Comparison of ENCODE assay signal across 18 cellular contexts in genomic region chr10:31000071-31000787, GRCh38. TPM values are rescaled to one million over a fixed set of nuclear protein-coding genes. Genes with fewer than 3 reads are reported as not detected.
A peak's percentile ranks its signal among the peaks of the same experiment; 100 is the strongest.
DNase-seq lines count a peak whose midpoint lies in the region; ATAC-seq, FAIRE-seq and TF ChIP-seq lines count a peak whose summit lies in the region.
"Had no signal": no experiment of that assay in that cellular context is flagged by ENCODE, and none has a peak within 500 bp of the region (broad histone marks: within the 10 kb centered on the region; RNA-seq: fewer than 3 reads in every experiment).

No MANE protein-coding gene starts in this region.

- H2AFZ ChIP-seq in GM12878 (ENCODE audit: control insufficient read depth, low read depth, low read length) = no peak overlapping the region

- no peak overlapping the region for H2BK5ac ChIP-seq in mesendoderm (ENCODE audit: low read length)

- POLR2A ChIA-PET in GM12878 (lab: Charles Lee) = interaction anchor here (0.6 kb wide), 1 partner anchor 32 kb away, joined by 4 read pairs; no protein-coding TSS in a partner anchor

- H3K27ac Mint-ChIP-seq in activated CD4-positive, alpha-beta T cell treated with anti-CD3 and anti-CD28 coated beads, Interleukin-2, amount 10 ng/mL, durations not matched to agents 24 days and 14 days = no peak overlapping the region
- H3K27ac Mint-ChIP-seq: type B pancreatic cell had no signal

- no peak for TF ChIP-seq EP300 in GM12878 (IDR thresholded peaks at IDR 0.05; ENCODE audit: borderline replicate concordance in 1 of 2, control insufficient read depth in 1 of 2, low read depth in 2 of 2, low read length in 2 of 2)
- TF ChIP-seq EP300 in upper lobe of left lung (IDR thresholded peaks at IDR 0.05) = no peak

- H3K4me3 ChIP-seq in GM12878 (no peak overlapping the region), mesendoderm (ENCODE audit: low read length) (no peak overlapping the region), upper lobe of left lung (no peak overlapping the region)
- H3K4me3 ChIP-seq: cardiac muscle cell, gastroesophageal sphincter had no signal

- SMC1A ChIA-PET in GM12878 (lab: Charles Lee; ENCODE audit: uncharacterized antibody, unreplicated experiment) = interaction anchor here (0.7 to 1.8 kb wide), 6 partner anchors 8 to 28 kb away, joined by 3 to 4 read pairs (median 3); no protein-coding TSS in a partner anchor

- H2BK120ac ChIP-seq in mesendoderm (ENCODE audit: low read depth, low read length) = no peak overlapping the region

- H3K27me3 ChIP-seq in GM12878 (replicated peaks in 1 of 2; ENCODE audit: control insufficient read depth in 2 of 2, insufficient read depth in 2 of 2, low read length in 1 of 2) (no peaks in the 10 kb centered on the region), mesendoderm (ENCODE audit: insufficient read depth, low read length, poor library complexity) (no peaks in the 10 kb centered on the region), upper lobe of left lung (no peaks in the 10 kb centered on the region)
- H3K27me3 ChIP-seq: cardiac muscle cell, gastroesophageal sphincter had no signal

- no peak overlapping the region for H3K23ac ChIP-seq in mesendoderm (ENCODE audit: low read length)

- H3K27ac ChIP-seq in GM12878 (ENCODE audit: control insufficient read depth, insufficient read depth) (no peak overlapping the region), mesendoderm (ENCODE audit: low read depth, low read length) (no peak overlapping the region), upper lobe of left lung (peak overlapping the region; percentile 64 to 84 (median 77))
- H3K27ac ChIP-seq: cardiac muscle cell had no signal

- H3K79me1 ChIP-seq in mesendoderm (ENCODE audit: low read length) = no peaks in the 10 kb centered on the region

- in situ Hi-C loops in GM12878 (cut with MboI) = no loop called here

- WGBS in GM12878 (ENCODE audit: insufficient coverage, insufficient replicate concordance, low lambda C conversion rate, missing lambda C conversion rate) = 92% methylated on average over 3 of the region's 3 CpGs
- WGBS in mesendoderm (ENCODE audit: extremely low coverage, insufficient coverage, low lambda C conversion rate) = no CpG with 5 or more reads among the region's 3 CpGs
- 74 to 80% methylated on average over 3 of the region's 3 CpGs for WGBS in upper lobe of left lung, 2 donors

- no peak overlapping the region for H3K4me2 ChIP-seq in GM12878 (ENCODE audit: control insufficient read depth, insufficient read depth)
- no peak overlapping the region for H3K4me2 ChIP-seq in mesendoderm (ENCODE audit: low read length)
- H3K4me2 ChIP-seq: SK-N-SH had no signal

- H3K56ac ChIP-seq in mesendoderm (ENCODE audit: low read length) = no peak overlapping the region

- peaks cover 12% of the 10 kb centered on the region for H3K36me3 Mint-ChIP-seq in activated CD4-positive, alpha-beta T cell treated with anti-CD3 and anti-CD28 coated beads, Interleukin-2, amount 10 ng/mL, durations not matched to agents 24 days and 14 days (ENCODE audit: low read depth)

- DNase-seq in activated CD4-positive, alpha-beta T cell treated with anti-CD3 and anti-CD28 coated beads, Interleukin-2, amount 10 ng/mL, durations not matched to agents 24 days and 14 days = peak; percentile 48
- DNase-seq in activated CD4-positive, alpha-beta T cell treated with anti-CD3 and anti-CD28 coated beads, Interleukin-2, amount 50 U/mL, for 4 hours = no peak
- DNase-seq in GM12878 (ENCODE audit: low read depth, low spot score) (no peak), mesendoderm (peak; percentile 82), upper lobe of left lung (no peak)
- DNase-seq: KG1; NCI-H1436 treated with DMSO at 0.1 percent for 48 hours; NCI-H510A; SK-N-SH; stimulated activated CD4-positive, alpha-beta T cell treated with anti-CD3 and anti-CD28 coated beads, Interleukin-2, amount 100 ng/mL, for 24 hours had no signal

- no peak overlapping the region for H2AK5ac ChIP-seq in mesendoderm (ENCODE audit: low read length)

- TF ChIP-seq POLR2A in GM12878 (IDR thresholded peaks at IDR 0.05; ENCODE audit: low read depth, low read length) (no peak), upper lobe of left lung (IDR thresholded peaks at IDR 0.05) (no peak)

- TF ChIP-seq RAD21 in GM12878 (IDR thresholded peaks at IDR 0.05; ENCODE audit: insufficient read depth, low read depth, low read length) = no peak

- H3K9me3 Mint-ChIP-seq in activated CD4-positive, alpha-beta T cell treated with anti-CD3 and anti-CD28 coated beads, Interleukin-2, amount 10 ng/mL, durations not matched to agents 24 days and 14 days = peaks cover 19% of the 10 kb centered on the region

- H3K9ac ChIP-seq in GM12878 (ENCODE audit: control insufficient read depth, insufficient read depth, low read length) (no peak overlapping the region), mesendoderm (ENCODE audit: low read length) (no peak overlapping the region)
- H3K9ac ChIP-seq: SK-N-SH had no signal

- H4K5ac ChIP-seq in mesendoderm (ENCODE audit: low read length) = no peak overlapping the region

- no peak overlapping the region for H3K4me3 Mint-ChIP-seq in activated CD4-positive, alpha-beta T cell treated with anti-CD3 and anti-CD28 coated beads, Interleukin-2, amount 10 ng/mL, durations not matched to agents 24 days and 14 days
- H3K4me3 Mint-ChIP-seq: type B pancreatic cell had no signal

- H3K36me3 ChIP-seq in GM12878 (ENCODE audit: control insufficient read depth in 2 of 2, insufficient read depth in 2 of 2, low read length in 1 of 2) = no peaks in the 10 kb centered on the region
- no peaks in the 10 kb centered on the region for H3K36me3 ChIP-seq in mesendoderm (ENCODE audit: control insufficient read depth, insufficient read depth, low read length)
- H3K36me3 ChIP-seq in upper lobe of left lung = no peaks in the 10 kb centered on the region
- H3K36me3 ChIP-seq: cardiac muscle cell, gastroesophageal sphincter had no signal

- no peak overlapping the region for H4K8ac ChIP-seq in mesendoderm (ENCODE audit: low read depth, low read length)

- intact Hi-C loops in activated CD4-positive, alpha-beta T cell treated with anti-CD3 and anti-CD28 coated beads, Interleukin-2, amount 10 ng/mL, durations not matched to agents 24 days and 14 days (cut with micrococcal nuclease) = no loop called here
- intact Hi-C loops in GM12878 (cut with micrococcal nuclease; ENCODE audit: unreplicated experiment) = loop anchor here (10.0 kb wide), 1 partner anchor 265 kb away; no protein-coding TSS in a partner anchor

- H3K4me1 ChIP-seq in GM12878 (ENCODE audit: control insufficient read depth, insufficient read depth, low read length) (peaks cover 4% of the 10 kb centered on the region; the same call in 1 of the 2 replicates), mesendoderm (ENCODE audit: control insufficient read depth, low read depth, low read length) (peaks cover 5% of the 10 kb centered on the region), upper lobe of left lung (peaks cover 5 to 34% (median 28%) of the 10 kb centered on the region in 4 donors)

- H3K9me3 ChIP-seq in GM12878 (replicated peaks; ENCODE audit: control insufficient read depth, insufficient read depth, low read length) = no peaks in the 10 kb centered on the region; the same call in none of the 3 replicates
- H3K9me3 ChIP-seq in upper lobe of left lung = no peaks in the 10 kb centered on the region

- no peak overlapping the region for H3K18ac ChIP-seq in mesendoderm (ENCODE audit: low read length)

- no peak for FAIRE-seq in GM12878 (lab: Jason Lieb, UNC)
- FAIRE-seq: A204.1, endometrium had no signal

- ATAC-seq in GM12878 (peak; percentile 67), upper lobe of left lung (ENCODE audit: low FRiP score in 2 of 2) (no peak), GM21825 (IDR thresholded peaks at IDR 0.05; ENCODE audit: unreplicated experiment) (no peak), GM21737 (IDR thresholded peaks at IDR 0.05; ENCODE audit: unreplicated experiment) (no peak), SK-N-SH treated with all-trans-retinoic acid at 6 μM for 48 hours (no peak)

- BruUV-seq in GM12878 (replicated peaks; lab: Mats Ljungman, UMichigan) = no TSS peak

- no peak overlapping the region for H3K4ac ChIP-seq in mesendoderm (ENCODE audit: low read depth, low read length)

- no peaks in the 10 kb centered on the region for H3K79me2 ChIP-seq in GM12878 (ENCODE audit: control insufficient read depth, insufficient read depth, low read length)
- no peaks in the 10 kb centered on the region for H3K79me2 ChIP-seq in mesendoderm (ENCODE audit: control insufficient read depth, insufficient read depth, low read length)

- H2BK15ac ChIP-seq in mesendoderm (replicated peaks; ENCODE audit: low read depth) = no peak overlapping the region

- H3K4me1 Mint-ChIP-seq in activated CD4-positive, alpha-beta T cell treated with anti-CD3 and anti-CD28 coated beads, Interleukin-2, amount 10 ng/mL, durations not matched to agents 24 days and 14 days = peaks cover 51% of the 10 kb centered on the region

- H3K27me3 Mint-ChIP-seq in activated CD4-positive, alpha-beta T cell treated with anti-CD3 and anti-CD28 coated beads, Interleukin-2, amount 10 ng/mL, durations not matched to agents 24 days and 14 days = no peaks in the 10 kb centered on the region
- H3K27me3 Mint-ChIP-seq: type B pancreatic cell had no signal

- CTCF ChIA-PET in GM12878 (lab: Yijun Ruan, JAX) = interaction anchor here (0.7 kb wide), 1 partner anchor 25 kb away, joined by 3 read pairs; no protein-coding TSS in a partner anchor

- no peak for TF ChIP-seq CTCF in GM12878 (IDR thresholded peaks at IDR 0.05 in 2 of 3, conservative IDR thresholded peaks at IDR 0.05 in 1 of 3; ENCODE audit: control insufficient read depth in 2 of 3, extremely low read depth in 1 of 3, insufficient read depth in 1 of 3, low read depth in 3 of 3, low read length in 3 of 3)
- no peak for TF ChIP-seq CTCF in upper lobe of left lung (IDR thresholded peaks at IDR 0.05)

- RAD21 ChIA-PET in GM12878 (lab: Charles Lee; ENCODE audit: unreplicated experiment) = interaction anchor here (0.8 to 2.3 kb wide), 5 partner anchors 8 to 838 kb away, joined by 3 to 11 read pairs (median 3); no protein-coding TSS in a partner anchor

- no peaks in the 10 kb centered on the region for H4K20me1 ChIP-seq in GM12878 (ENCODE audit: control insufficient read depth, insufficient read depth)

RNA-seq across cellular contexts. Expression of gene ZNF438, which starts 31.4 kb away (rescaled TPM):
- 2.4 and 3.2 TPM in 2 replicates for total RNA-seq in activated CD4-positive, alpha-beta T cell treated with anti-CD3 and anti-CD28 coated beads, Interleukin-2, amount 10 ng/mL, durations not matched to agents 24 days and 14 days
- total RNA-seq in GM12878 (2013; cell fraction: nucleolus; rRNA removed) = 11.2 and 11.7 TPM in 2 replicates
- total RNA-seq in GM12878 (2014; rRNA removed) (1.5 and 1.6 TPM in 2 replicates), GM12878 (2014; rRNA removed; fragmentation: Illumina TruSeq; extraction: Trizol) (2.3 and 2.4 TPM in 2 replicates), GM12878 (2021) (1.2 and 1.8 TPM in 2 replicates), upper lobe of left lung (10 to 100 TPM; 10.5 to 25.1 (median 13.7) TPM)
- 0.84 TPM for polyA plus RNA-seq in GM12878 (2011; ENCODE audit: low read depth)
- polyA plus RNA-seq in GM12878 (2011; rRNA removed) (4.9 and 5.2 TPM in 2 replicates), GM12878 (2014; fragmentation: Illumina TruSeq; extraction: Trizol) (2.5 and 2.8 TPM in 2 replicates), GM12878 (2014; fragmentation: Nextera tagmentation; extraction: Ambion mirVana) (under 1 TPM; 0.93 to 0.99 TPM), GM12878 (2014; rRNA removed) (1.2 and 1.5 TPM in 2 replicates), GM12878 (2016; fragmentation: Nextera tagmentation; extraction: Ambion mirVana) (1 to 10 TPM; 2.4 TPM)
- 3.1 and 3.3 TPM in 2 replicates for polyA plus RNA-seq in GM12878 (2011; cell fraction: cytosol; rRNA removed)
- 5.5 and 8.3 TPM in 2 replicates for polyA plus RNA-seq in GM12878 (2011; cell fraction: nucleus; rRNA removed)
- 1.1 and 1.8 TPM in 2 replicates for polyA plus RNA-seq in GM12878 (2012)
- polyA minus RNA-seq in GM12878 (2011; rRNA and poly(A)+ RNA removed) = 7.8 and 9.3 TPM in 2 replicates
- polyA minus RNA-seq in GM12878 (2011; cell fraction: cytosol; rRNA and poly(A)+ RNA removed) = 1.7 and 2.7 TPM in 2 replicates
- polyA minus RNA-seq in GM12878 (2011; cell fraction: nucleus; rRNA and poly(A)+ RNA removed) = 4.6 and 7.2 TPM in 2 replicates
- 0.80 TPM for polyA plus RNA-seq in mesendoderm (2013, experiment 1 of 2)
- 0.91 TPM for polyA plus RNA-seq in mesendoderm (2013, experiment 2 of 2)

Comparison
In these comparisons a context has a peak if more than half of its experiments do, and no peak if none do; other contexts are left out.
1. DNase-seq: peak in activated CD4-positive, alpha-beta T cell treated with anti-CD3 and anti-CD28 coated beads, Interleukin-2, amount 10 ng/mL, durations not matched to agents 24 days and 14 days (single experiment) and mesendoderm (single experiment); none in activated CD4-positive, alpha-beta T cell treated with anti-CD3 and anti-CD28 coated beads, Interleukin-2, amount 50 U/mL, for 4 hours (0 of 2), GM12878 (single experiment) and upper lobe of left lung (0 of 2).
2. H3K27ac ChIP-seq: peak in upper lobe of left lung (4 of 4); none in GM12878 (single experiment) and mesendoderm (single experiment).